Comparison of ENCODE assay signal across 20 cellular contexts in genomic region chr7:157558875-157559595, GRCh38.
"Had no signal": no experiment of that assay in that cellular context is flagged by ENCODE, and none has a peak within 500 bp of the region (broad histone marks: within the 10 kb centered on the region; RNA-seq: fewer than 3 reads in every experiment).

No MANE protein-coding gene starts in this region.

- H3K4me3 Mint-ChIP-seq: activated naive CD8-positive, alpha-beta T cell; activated T-helper 17 cell treated with anti-CD3 and anti-CD28 coated beads, Interleukin-2, amount 50 U/mL, for 72 hours; central memory CD8-positive, alpha-beta T cell; mesothelial cell of epicardium; type B pancreatic cell had no signal

- FAIRE-seq: endothelial cell of umbilical vein had no signal

- DNase-seq: activated CD4-positive, alpha-beta T cell treated with anti-CD3 and anti-CD28 coated beads, Interleukin-2, amount 50 U/mL, for 1 hour; activated CD8-positive, alpha-beta memory T cell treated with anti-CD3 and anti-CD28 coated beads for 24 hours; activated T-cell treated with anti-CD3 and anti-CD28 coated beads for 4 hours; amniotic stem cell; cortex of kidney; effector CD8-positive, alpha-beta T cell; foreskin fibroblast; retina; stimulated activated CD4-positive, alpha-beta T cell treated with anti-CD3 and anti-CD28 coated beads, Interleukin-4, amount 100 ng/mL, for 4 hours; stimulated activated CD8-positive, alpha-beta memory T cell treated with anti-CD3 and anti-CD28 coated beads, Interleukin-4, amount 100 ng/mL, for 48 hours; stimulated activated naive CD8-positive, alpha-beta T cell treated with anti-CD3 and anti-CD28 coated beads, Interleukin-15, Interleukin-2, amounts not matched to agents 100 U/mL and 50 U/mL, for 24 hours had no signal

- ATAC-seq: activated CD4-positive, CD25-positive, alpha-beta regulatory T cell treated with anti-CD3 and anti-CD28 coated beads, Interleukin-2, amount 50 U/mL, for 24 hours; activated T-helper 17 cell treated with anti-CD3 and anti-CD28 coated beads, Interleukin-2, amount 50 U/mL, for 72 hours; stimulated activated naive CD8-positive, alpha-beta T cell treated with anti-CD3 and anti-CD28 coated beads, Interleukin-15, Interleukin-2, amounts not matched to agents 100 U/mL and 50 U/mL, for 24 hours had no signal

- H3K9me3 Mint-ChIP-seq: activated T-helper 17 cell treated with anti-CD3 and anti-CD28 coated beads, Interleukin-2, amount 50 U/mL, for 72 hours; central memory CD8-positive, alpha-beta T cell; mesothelial cell of epicardium; type B pancreatic cell had no signal

- H3K4me3 ChIP-seq: lung, skin epidermis had no signal

- H3K27ac Mint-ChIP-seq: activated naive CD8-positive, alpha-beta T cell; activated T-helper 17 cell treated with anti-CD3 and anti-CD28 coated beads, Interleukin-2, amount 50 U/mL, for 72 hours; mesothelial cell of epicardium; type B pancreatic cell had no signal

- H3K36me3 Mint-ChIP-seq: activated naive CD8-positive, alpha-beta T cell; mesothelial cell of epicardium; type B pancreatic cell had no signal

- H3K4me1 Mint-ChIP-seq: activated T-helper 17 cell treated with anti-CD3 and anti-CD28 coated beads, Interleukin-2, amount 50 U/mL, for 72 hours; central memory CD8-positive, alpha-beta T cell; mesothelial cell of epicardium had no signal

- H3K27ac ChIP-seq: skin epidermis had no signal
